ENCODE assay signal across 25 cellular contexts in the genomic region with DNA sequence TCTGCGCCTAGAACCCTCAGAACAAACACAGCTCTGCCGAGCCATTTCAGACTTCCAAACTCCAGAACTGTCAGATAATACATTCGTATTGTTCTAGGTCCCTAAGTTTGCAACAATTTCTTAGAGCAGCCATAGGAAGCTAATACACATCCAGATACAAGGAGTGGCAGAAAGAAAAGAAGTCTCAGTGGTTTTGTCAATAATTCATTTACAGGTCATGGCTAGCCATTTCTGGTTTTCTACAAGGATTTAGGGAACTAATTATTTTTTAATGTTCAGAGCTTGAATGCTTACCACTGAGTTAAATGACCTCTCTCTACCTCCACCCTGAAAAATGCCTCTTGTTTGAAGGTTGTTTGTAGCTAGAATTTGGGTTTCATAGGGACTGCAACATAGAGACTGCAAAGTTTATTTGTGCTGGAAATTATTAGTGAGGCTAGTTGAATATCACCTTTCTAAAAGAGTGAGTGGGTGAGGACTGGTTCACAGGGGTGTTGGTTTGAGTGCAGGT. TPM values are rescaled to one million over a fixed set of nuclear protein-coding genes. Genes with fewer than 3 reads are reported as not detected.
"Had no signal": no experiment of that assay in that cellular context is flagged by ENCODE, and none has a peak within 500 bp of the region (broad histone marks: within the 10 kb centered on the region; RNA-seq: fewer than 3 reads in every experiment).

No MANE protein-coding gene starts in this region.

- H3K36me3 Mint-ChIP-seq: activated naive CD4-positive, alpha-beta T cell treated with anti-CD3 and anti-CD28 coated beads, Interleukin-2, amount 50 U/mL, for 24 hours had no signal

- H3K27me3 Mint-ChIP-seq: activated CD4-positive, alpha-beta T cell treated with anti-CD3 and anti-CD28 coated beads, Interleukin-2, amount 10 ng/mL, durations not matched to agents 24 days and 14 days; activated naive CD4-positive, alpha-beta T cell treated with anti-CD3 and anti-CD28 coated beads, Interleukin-2, amount 50 U/mL, for 24 hours had no signal

- H3K4me1 ChIP-seq: ascending aorta, right lobe of liver had no signal

- ATAC-seq: activated T-cell treated with anti-CD3 and anti-CD28 coated beads, Interleukin-2, amount 50 U/mL, for 72 hours; left lung; right lobe of liver; upper lobe of right lung had no signal

- H3K36me3 ChIP-seq: ascending aorta, left lung, ovary, right lobe of liver, stomach, upper lobe of right lung had no signal

- H3K9me3 Mint-ChIP-seq: activated naive CD4-positive, alpha-beta T cell treated with anti-CD3 and anti-CD28 coated beads, Interleukin-2, amount 50 U/mL, for 24 hours; activated T-cell treated with anti-CD3 and anti-CD28 coated beads, Interleukin-2, amount 50 U/mL, for 72 hours had no signal

- H3K27me3 ChIP-seq: ascending aorta, left lung, ovary, right lobe of liver, stomach, testis, upper lobe of right lung had no signal

- FAIRE-seq: endometrium, frontal cortex, small intestine had no signal

- H3K27ac Mint-ChIP-seq: activated CD4-positive, alpha-beta T cell treated with anti-CD3 and anti-CD28 coated beads, Interleukin-2, amount 10 ng/mL, durations not matched to agents 24 days and 14 days; activated T-cell treated with anti-CD3 and anti-CD28 coated beads, Interleukin-2, amount 50 U/mL, for 72 hours had no signal

- H3K9me3 ChIP-seq: ascending aorta, left lung, ovary, right lobe of liver, stomach, testis, upper lobe of right lung had no signal

- H3K4me3 ChIP-seq: ascending aorta, left lung, ovary, right lobe of liver, stomach, testis, upper lobe of right lung had no signal

- H3K27ac ChIP-seq: ascending aorta, left lung, ovary, right lobe of liver, stomach, testis, upper lobe of right lung had no signal

- H3K4me3 Mint-ChIP-seq: activated CD4-positive, alpha-beta T cell treated with anti-CD3 and anti-CD28 coated beads, Interleukin-2, amount 10 ng/mL, durations not matched to agents 24 days and 14 days; activated naive CD4-positive, alpha-beta T cell treated with anti-CD3 and anti-CD28 coated beads, Interleukin-2, amount 50 U/mL, for 24 hours; activated T-cell treated with anti-CD3 and anti-CD28 coated beads, Interleukin-2, amount 50 U/mL, for 72 hours had no signal

- DNase-seq: activated CD4-positive, alpha-beta T cell treated with anti-CD3 and anti-CD28 coated beads, Interleukin-2, amount 10 ng/mL, durations not matched to agents 24 days and 14 days; activated CD4-positive, CD25-positive, alpha-beta regulatory T cell; activated gamma-delta T cell; activated T-cell treated with anti-CD3 and anti-CD28 coated beads, Interleukin-2, amount 50 U/mL, for 72 hours; cerebellar nuclear complex; cortex of kidney; left lung; mammary epithelial cell; ovary; right lobe of liver; small intestine; stimulated activated CD4-positive, alpha-beta T cell treated with anti-CD3 and anti-CD28 coated beads, Interleukin-15, amount 100 ng/mL, for 24 hours; stimulated activated CD4-positive, alpha-beta T cell treated with anti-CD3 and anti-CD28 coated beads, Interleukin-4, amount 100 ng/mL, for 1 hour; stomach; T1000; testis; upper lobe of right lung had no signal

RNA-seq across cellular contexts. Expression of a gene that starts 42.3 kb away (rescaled TPM):
- total RNA-seq: activated CD4-positive, alpha-beta T cell treated with anti-CD3 and anti-CD28 coated beads, Interleukin-2, amount 10 ng/mL, durations not matched to agents 24 days and 14 days; activated T-cell treated with anti-CD3 and anti-CD28 coated beads, Interleukin-2, amount 50 U/mL, for 72 hours; ascending aorta; frontal cortex; kidney epithelial cell; left lung; mammary epithelial cell; ovary; pulmonary artery endothelial cell; right lobe of liver; stomach; testis; upper lobe of right lung had no signal
- polyA plus RNA-seq: adipose tissue, esophagus, mammary epithelial cell, ovary, small intestine, stomach had no signal
